Comparison of ENCODE assay signal across 1 cellular context in the genomic region with DNA sequence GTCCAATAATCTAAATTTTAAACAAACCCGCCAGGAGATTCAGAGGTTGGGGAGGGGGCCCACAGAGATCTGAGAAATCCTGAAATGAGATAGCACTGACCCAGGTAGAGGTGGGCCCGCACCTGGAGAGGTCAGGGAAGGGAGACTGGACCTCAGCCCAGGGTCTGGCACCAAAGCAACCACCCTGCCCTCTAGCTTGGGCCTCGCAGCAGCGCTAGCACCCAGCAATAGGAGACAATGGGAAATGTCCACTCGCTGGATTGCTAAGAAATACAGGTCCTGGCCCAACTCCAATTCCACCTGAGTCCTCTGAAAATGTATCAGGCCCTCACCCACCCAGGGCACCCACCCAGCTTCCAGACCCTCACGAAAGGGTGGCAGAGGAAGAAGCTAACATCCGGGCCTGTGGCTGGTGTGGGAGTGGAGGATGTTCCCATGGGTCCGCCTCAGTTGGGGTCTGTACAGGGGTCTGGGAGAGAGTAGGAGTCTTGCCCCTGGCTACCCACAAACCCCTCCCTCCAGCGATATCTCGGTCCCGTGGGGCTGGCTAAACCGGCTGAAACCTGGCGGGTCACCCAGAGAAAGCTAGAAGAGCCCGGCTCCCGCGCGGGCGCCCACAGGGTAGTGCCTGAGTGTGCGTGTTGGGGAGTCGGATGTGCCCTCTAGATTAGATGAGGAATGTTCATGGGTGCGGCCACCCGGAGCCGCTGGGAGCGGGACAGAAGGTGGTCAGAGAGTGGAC.
TF ChIP-seq lines count a peak whose summit lies in the region.

No MANE protein-coding gene starts in this region.

TF ChIP-seq in HepG2, 621 proteins besides CTCF, POLR2A, EP300 and RAD21 (continued from another document and continues in another):
- TF ChIP-seq SALL2 (CRISPR knock-in tag; IDR thresholded peaks at IDR 0.05) (0 out of 2 replicates have a peak, but pooled peaks have one; percentile 72), RBAK (CRISPR knock-in tag; IDR thresholded peaks at IDR 0.05) (no peak), TBP (CRISPR knock-in tag; IDR thresholded peaks at IDR 0.05) (no peak), SUZ12 (IDR thresholded peaks at IDR 0.05; ENCODE audit: low read depth, low read length) (no peak), SMAD1 (CRISPR knock-in tag; IDR thresholded peaks at IDR 0.05; ENCODE audit: borderline replicate concordance, low read depth) (no peak), POGZ (CRISPR knock-in tag; IDR thresholded peaks at IDR 0.05) (no peak), ZNF879 (CRISPR knock-in tag; IDR thresholded peaks at IDR 0.05) (no peak), FOXC1 (CRISPR knock-in tag; IDR thresholded peaks at IDR 0.05; ENCODE audit: borderline replicate concordance) (no peak), PHB2 (IDR thresholded peaks at IDR 0.05; ENCODE audit: partially characterized antibody) (no peak), PRPF4 (IDR thresholded peaks at IDR 0.05; ENCODE audit: low read depth, low read length, poor library complexity, severe bottlenecking) (no peak), ZNF83 (CRISPR knock-in tag; IDR thresholded peaks at IDR 0.05; ENCODE audit: borderline replicate concordance) (peak; percentile 54; the same call in 1 of the 2 replicates), ZNF329 (CRISPR knock-in tag; IDR thresholded peaks at IDR 0.05; ENCODE audit: low read depth) (no peak), ZNF616 (CRISPR knock-in tag; IDR thresholded peaks at IDR 0.05; ENCODE audit: low read depth) (no peak), YEATS2 (CRISPR knock-in tag; IDR thresholded peaks at IDR 0.05; ENCODE audit: borderline replicate concordance) (no peak), ZNF678 (CRISPR knock-in tag; IDR thresholded peaks at IDR 0.05) (no peak)
- TF ChIP-seq, protein P1, sequence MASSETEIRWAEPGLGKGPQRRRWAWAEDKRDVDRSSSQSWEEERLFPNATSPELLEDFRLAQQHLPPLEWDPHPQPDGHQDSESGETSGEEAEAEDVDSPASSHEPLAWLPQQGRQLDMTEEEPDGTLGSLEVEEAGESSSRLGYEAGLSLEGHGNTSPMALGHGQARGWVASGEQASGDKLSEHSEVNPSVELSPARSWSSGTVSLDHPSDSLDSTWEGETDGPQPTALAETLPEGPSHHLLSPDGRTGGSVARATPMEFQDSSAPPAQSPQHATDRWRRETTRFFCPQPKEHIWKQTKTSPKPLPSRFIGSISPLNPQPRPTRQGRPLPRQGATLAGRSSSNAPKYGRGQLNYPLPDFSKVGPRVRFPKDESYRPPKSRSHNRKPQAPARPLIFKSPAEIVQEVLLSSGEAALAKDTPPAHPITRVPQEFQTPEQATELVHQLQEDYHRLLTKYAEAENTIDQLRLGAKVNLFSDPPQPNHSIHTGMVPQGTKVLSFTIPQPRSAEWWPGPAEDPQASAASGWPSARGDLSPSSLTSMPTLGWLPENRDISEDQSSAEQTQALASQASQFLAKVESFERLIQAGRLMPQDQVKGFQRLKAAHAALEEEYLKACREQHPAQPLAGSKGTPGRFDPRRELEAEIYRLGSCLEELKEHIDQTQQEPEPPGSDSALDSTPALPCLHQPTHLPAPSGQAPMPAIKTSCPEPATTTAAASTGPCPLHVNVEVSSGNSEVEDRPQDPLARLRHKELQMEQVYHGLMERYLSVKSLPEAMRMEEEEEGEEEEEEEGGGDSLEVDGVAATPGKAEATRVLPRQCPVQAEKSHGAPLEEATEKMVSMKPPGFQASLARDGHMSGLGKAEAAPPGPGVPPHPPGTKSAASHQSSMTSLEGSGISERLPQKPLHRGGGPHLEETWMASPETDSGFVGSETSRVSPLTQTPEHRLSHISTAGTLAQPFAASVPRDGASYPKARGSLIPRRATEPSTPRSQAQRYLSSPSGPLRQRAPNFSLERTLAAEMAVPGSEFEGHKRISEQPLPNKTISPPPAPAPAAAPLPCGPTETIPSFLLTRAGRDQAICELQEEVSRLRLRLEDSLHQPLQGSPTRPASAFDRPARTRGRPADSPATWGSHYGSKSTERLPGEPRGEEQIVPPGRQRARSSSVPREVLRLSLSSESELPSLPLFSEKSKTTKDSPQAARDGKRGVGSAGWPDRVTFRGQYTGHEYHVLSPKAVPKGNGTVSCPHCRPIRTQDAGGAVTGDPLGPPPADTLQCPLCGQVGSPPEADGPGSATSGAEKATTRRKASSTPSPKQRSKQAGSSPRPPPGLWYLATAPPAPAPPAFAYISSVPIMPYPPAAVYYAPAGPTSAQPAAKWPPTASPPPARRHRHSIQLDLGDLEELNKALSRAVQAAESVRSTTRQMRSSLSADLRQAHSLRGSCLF (CRISPR knock-in tag; IDR thresholded peaks at IDR 0.05; ENCODE audit: borderline replicate concordance) = no peak
- TF ChIP-seq, protein P2, sequence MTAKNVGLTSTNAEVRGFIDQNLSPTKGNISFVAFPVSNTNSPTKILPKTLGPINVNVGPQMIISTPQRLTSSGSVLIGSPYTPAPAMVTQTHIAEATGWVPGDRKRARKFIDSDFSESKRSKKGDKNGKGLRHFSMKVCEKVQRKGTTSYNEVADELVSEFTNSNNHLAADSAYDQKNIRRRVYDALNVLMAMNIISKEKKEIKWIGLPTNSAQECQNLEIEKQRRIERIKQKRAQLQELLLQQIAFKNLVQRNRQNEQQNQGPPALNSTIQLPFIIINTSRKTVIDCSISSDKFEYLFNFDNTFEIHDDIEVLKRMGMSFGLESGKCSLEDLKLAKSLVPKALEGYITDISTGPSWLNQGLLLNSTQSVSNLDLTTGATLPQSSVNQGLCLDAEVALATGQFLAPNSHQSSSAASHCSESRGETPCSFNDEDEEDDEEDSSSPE (CRISPR knock-in tag; IDR thresholded peaks at IDR 0.05) = no peak; the same call in 1 of the 2 replicates
- TF ChIP-seq, protein P3, sequence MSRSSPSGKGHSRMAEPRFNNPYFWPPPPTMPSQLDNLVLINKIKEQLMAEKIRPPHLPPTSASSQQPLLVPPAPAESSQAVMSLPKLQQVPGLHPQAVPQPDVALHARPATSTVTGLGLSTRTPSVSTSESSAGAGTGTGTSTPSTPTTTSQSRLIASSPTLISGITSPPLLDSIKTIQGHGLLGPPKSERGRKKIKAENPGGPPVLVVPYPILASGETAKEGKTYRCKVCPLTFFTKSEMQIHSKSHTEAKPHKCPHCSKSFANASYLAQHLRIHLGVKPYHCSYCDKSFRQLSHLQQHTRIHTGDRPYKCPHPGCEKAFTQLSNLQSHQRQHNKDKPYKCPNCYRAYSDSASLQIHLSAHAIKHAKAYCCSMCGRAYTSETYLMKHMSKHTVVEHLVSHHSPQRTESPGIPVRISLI (CRISPR knock-in tag; IDR thresholded peaks at IDR 0.05; ENCODE audit: borderline replicate concordance) = no peak
- TF ChIP-seq, protein P4, sequence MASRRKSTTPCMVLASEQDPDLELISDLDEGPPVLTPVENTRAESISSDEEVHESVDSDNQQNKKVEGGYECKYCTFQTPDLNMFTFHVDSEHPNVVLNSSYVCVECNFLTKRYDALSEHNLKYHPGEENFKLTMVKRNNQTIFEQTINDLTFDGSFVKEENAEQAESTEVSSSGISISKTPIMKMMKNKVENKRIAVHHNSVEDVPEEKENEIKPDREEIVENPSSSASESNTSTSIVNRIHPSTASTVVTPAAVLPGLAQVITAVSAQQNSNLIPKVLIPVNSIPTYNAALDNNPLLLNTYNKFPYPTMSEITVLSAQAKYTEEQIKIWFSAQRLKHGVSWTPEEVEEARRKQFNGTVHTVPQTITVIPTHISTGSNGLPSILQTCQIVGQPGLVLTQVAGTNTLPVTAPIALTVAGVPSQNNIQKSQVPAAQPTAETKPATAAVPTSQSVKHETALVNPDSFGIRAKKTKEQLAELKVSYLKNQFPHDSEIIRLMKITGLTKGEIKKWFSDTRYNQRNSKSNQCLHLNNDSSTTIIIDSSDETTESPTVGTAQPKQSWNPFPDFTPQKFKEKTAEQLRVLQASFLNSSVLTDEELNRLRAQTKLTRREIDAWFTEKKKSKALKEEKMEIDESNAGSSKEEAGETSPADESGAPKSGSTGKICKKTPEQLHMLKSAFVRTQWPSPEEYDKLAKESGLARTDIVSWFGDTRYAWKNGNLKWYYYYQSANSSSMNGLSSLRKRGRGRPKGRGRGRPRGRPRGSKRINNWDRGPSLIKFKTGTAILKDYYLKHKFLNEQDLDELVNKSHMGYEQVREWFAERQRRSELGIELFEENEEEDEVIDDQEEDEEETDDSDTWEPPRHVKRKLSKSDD (CRISPR knock-in tag; IDR thresholded peaks at IDR 0.05; ENCODE audit: low read depth) = no peak
- TF ChIP-seq, protein P5, sequence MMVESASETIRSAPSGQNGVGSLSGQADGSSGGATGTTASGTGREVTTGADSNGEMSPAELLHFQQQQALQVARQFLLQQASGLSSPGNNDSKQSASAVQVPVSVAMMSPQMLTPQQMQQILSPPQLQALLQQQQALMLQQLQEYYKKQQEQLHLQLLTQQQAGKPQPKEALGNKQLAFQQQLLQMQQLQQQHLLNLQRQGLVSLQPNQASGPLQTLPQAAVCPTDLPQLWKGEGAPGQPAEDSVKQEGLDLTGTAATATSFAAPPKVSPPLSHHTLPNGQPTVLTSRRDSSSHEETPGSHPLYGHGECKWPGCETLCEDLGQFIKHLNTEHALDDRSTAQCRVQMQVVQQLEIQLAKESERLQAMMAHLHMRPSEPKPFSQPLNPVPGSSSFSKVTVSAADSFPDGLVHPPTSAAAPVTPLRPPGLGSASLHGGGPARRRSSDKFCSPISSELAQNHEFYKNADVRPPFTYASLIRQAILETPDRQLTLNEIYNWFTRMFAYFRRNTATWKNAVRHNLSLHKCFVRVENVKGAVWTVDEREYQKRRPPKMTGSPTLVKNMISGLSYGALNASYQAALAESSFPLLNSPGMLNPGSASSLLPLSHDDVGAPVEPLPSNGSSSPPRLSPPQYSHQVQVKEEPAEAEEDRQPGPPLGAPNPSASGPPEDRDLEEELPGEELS (CRISPR knock-in tag; IDR thresholded peaks at IDR 0.05) = no peak
- TF ChIP-seq, protein P6, sequence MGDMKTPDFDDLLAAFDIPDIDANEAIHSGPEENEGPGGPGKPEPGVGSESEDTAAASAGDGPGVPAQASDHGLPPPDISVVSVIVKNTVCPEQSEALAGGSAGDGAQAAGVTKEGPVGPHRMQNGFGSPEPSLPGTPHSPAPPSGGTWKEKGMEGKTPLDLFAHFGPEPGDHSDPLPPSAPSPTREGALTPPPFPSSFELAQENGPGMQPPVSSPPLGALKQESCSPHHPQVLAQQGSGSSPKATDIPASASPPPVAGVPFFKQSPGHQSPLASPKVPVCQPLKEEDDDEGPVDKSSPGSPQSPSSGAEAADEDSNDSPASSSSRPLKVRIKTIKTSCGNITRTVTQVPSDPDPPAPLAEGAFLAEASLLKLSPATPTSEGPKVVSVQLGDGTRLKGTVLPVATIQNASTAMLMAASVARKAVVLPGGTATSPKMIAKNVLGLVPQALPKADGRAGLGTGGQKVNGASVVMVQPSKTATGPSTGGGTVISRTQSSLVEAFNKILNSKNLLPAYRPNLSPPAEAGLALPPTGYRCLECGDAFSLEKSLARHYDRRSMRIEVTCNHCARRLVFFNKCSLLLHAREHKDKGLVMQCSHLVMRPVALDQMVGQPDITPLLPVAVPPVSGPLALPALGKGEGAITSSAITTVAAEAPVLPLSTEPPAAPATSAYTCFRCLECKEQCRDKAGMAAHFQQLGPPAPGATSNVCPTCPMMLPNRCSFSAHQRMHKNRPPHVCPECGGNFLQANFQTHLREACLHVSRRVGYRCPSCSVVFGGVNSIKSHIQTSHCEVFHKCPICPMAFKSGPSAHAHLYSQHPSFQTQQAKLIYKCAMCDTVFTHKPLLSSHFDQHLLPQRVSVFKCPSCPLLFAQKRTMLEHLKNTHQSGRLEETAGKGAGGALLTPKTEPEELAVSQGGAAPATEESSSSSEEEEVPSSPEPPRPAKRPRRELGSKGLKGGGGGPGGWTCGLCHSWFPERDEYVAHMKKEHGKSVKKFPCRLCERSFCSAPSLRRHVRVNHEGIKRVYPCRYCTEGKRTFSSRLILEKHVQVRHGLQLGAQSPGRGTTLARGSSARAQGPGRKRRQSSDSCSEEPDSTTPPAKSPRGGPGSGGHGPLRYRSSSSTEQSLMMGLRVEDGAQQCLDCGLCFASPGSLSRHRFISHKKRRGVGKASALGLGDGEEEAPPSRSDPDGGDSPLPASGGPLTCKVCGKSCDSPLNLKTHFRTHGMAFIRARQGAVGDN (CRISPR knock-in tag; IDR thresholded peaks at IDR 0.05) = no peak
